In the genomic region with DNA sequence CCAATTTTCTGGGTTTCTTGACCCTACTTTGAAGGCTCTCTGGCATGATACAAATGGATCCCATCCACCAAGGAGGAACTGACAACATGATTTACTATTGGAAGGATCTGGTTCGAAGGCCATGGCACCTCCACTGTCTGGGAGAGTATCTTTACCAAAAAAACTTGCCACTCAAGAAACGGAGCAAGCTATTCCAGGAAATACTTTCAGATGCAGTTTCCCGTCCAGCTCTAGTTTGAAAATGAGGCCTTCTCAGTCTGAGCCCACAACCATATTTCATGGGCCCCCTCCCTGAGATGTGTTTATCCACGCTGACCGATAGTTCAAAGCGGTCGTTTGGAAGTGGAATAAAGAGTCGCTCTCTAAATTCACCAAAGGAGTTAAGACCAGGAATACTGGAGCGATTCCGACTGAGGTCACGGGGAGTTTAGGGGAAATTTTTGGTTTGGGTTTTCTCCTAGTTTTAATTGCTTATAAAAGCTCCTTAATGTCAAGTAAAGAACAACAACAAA, we compare ENCODE assay signal across 2 cellular contexts.
TF ChIP-seq lines count a peak whose summit lies in the region.

No MANE protein-coding gene starts in this region.

TF ChIP-seq in GM23338, 12 proteins besides CTCF, POLR2A, EP300 and RAD21 (continues in another document):
- TF ChIP-seq NANOG (IDR thresholded peaks at IDR 0.05; ENCODE audit: borderline replicate concordance) (no peak), JUNB (IDR thresholded peaks at IDR 0.05; ENCODE audit: unreplicated experiment) (no peak), CREB1 (CRISPR knock-in tag; IDR thresholded peaks at IDR 0.05; ENCODE audit: low read depth) (no peak), ZNF331 (CRISPR knock-in tag; IDR thresholded peaks at IDR 0.05; ENCODE audit: low read depth) (no peak), POLR2AphosphoS5 (IDR thresholded peaks at IDR 0.05; ENCODE audit: low read depth) (no peak), ZNF114 (CRISPR knock-in tag; IDR thresholded peaks at IDR 0.05) (no peak), EZH2 (IDR thresholded peaks at IDR 0.05; ENCODE audit: low read depth, unreplicated experiment) (no peak), STAT1 (IDR thresholded peaks at IDR 0.05; ENCODE audit: unreplicated experiment) (no peak)
- TF ChIP-seq, protein P1, sequence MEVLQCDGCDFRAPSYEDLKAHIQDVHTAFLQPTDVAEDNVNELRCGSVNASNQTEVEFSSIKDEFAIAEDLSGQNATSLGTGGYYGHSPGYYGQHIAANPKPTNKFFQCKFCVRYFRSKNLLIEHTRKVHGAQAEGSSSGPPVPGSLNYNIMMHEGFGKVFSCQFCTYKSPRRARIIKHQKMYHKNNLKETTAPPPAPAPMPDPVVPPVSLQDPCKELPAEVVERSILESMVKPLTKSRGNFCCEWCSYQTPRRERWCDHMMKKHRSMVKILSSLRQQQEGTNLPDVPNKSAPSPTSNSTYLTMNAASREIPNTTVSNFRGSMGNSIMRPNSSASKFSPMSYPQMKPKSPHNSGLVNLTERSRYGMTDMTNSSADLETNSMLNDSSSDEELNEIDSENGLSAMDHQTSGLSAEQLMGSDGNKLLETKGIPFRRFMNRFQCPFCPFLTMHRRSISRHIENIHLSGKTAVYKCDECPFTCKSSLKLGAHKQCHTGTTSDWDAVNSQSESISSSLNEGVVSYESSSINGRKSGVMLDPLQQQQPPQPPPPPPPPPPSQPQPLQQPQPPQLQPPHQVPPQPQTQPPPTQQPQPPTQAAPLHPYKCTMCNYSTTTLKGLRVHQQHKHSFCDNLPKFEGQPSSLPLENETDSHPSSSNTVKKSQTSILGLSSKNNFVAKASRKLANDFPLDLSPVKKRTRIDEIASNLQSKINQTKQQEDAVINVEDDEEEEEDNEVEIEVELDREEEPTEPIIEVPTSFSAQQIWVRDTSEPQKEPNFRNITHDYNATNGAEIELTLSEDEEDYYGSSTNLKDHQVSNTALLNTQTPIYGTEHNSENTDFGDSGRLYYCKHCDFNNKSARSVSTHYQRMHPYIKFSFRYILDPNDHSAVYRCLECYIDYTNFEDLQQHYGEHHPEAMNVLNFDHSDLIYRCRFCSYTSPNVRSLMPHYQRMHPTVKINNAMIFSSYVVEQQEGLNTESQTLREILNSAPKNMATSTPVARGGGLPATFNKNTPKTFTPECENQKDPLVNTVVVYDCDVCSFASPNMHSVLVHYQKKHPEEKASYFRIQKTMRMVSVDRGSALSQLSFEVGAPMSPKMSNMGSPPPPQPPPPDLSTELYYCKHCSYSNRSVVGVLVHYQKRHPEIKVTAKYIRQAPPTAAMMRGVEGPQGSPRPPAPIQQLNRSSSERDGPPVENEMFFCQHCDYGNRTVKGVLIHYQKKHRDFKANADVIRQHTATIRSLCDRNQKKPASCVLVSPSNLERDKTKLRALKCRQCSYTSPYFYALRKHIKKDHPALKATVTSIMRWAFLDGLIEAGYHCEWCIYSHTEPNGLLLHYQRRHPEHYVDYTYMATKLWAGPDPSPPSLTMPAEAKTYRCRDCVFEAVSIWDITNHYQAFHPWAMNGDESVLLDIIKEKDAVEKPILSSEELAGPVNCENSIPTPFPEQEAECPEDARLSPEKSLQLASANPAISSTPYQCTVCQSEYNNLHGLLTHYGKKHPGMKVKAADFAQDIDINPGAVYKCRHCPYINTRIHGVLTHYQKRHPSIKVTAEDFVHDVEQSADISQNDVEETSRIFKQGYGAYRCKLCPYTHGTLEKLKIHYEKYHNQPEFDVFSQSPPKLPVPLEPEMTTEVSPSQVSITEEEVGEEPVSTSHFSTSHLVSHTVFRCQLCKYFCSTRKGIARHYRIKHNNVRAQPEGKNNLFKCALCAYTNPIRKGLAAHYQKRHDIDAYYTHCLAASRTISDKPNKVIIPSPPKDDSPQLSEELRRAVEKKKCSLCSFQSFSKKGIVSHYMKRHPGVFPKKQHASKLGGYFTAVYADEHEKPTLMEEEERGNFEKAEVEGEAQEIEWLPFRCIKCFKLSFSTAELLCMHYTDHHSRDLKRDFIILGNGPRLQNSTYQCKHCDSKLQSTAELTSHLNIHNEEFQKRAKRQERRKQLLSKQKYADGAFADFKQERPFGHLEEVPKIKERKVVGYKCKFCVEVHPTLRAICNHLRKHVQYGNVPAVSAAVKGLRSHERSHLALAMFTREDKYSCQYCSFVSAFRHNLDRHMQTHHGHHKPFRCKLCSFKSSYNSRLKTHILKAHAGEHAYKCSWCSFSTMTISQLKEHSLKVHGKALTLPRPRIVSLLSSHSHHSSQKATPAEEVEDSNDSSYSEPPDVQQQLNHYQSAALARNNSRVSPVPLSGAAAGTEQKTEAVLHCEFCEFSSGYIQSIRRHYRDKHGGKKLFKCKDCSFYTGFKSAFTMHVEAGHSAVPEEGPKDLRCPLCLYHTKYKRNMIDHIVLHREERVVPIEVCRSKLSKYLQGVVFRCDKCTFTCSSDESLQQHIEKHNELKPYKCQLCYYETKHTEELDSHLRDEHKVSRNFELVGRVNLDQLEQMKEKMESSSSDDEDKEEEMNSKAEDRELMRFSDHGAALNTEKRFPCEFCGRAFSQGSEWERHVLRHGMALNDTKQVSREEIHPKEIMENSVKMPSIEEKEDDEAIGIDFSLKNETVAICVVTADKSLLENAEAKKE (CRISPR knock-in tag; IDR thresholded peaks at IDR 0.05) = no peak
- TF ChIP-seq, protein P2, sequence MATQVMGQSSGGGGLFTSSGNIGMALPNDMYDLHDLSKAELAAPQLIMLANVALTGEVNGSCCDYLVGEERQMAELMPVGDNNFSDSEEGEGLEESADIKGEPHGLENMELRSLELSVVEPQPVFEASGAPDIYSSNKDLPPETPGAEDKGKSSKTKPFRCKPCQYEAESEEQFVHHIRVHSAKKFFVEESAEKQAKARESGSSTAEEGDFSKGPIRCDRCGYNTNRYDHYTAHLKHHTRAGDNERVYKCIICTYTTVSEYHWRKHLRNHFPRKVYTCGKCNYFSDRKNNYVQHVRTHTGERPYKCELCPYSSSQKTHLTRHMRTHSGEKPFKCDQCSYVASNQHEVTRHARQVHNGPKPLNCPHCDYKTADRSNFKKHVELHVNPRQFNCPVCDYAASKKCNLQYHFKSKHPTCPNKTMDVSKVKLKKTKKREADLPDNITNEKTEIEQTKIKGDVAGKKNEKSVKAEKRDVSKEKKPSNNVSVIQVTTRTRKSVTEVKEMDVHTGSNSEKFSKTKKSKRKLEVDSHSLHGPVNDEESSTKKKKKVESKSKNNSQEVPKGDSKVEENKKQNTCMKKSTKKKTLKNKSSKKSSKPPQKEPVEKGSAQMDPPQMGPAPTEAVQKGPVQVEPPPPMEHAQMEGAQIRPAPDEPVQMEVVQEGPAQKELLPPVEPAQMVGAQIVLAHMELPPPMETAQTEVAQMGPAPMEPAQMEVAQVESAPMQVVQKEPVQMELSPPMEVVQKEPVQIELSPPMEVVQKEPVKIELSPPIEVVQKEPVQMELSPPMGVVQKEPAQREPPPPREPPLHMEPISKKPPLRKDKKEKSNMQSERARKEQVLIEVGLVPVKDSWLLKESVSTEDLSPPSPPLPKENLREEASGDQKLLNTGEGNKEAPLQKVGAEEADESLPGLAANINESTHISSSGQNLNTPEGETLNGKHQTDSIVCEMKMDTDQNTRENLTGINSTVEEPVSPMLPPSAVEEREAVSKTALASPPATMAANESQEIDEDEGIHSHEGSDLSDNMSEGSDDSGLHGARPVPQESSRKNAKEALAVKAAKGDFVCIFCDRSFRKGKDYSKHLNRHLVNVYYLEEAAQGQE (IDR thresholded peaks at IDR 0.05; ENCODE audit: unreplicated experiment) = no peak

TF ChIP-seq in H1, 55 proteins besides CTCF, POLR2A, EP300 and RAD21:
- TF ChIP-seq RFX5 (IDR thresholded peaks at IDR 0.05; ENCODE audit: borderline replicate concordance, low read depth, low read length) (no peak), CREB1 (IDR thresholded peaks at IDR 0.05) (no peak), TAF1 (IDR thresholded peaks at IDR 0.05; ENCODE audit: low read depth, low read length) (no peak), PHF8 (conservative IDR thresholded peaks at IDR 0.05; ENCODE audit: low read depth, low read length) (no peak), ZNF274 (IDR thresholded peaks at IDR 0.05; ENCODE audit: borderline replicate concordance, extremely low read depth, low read length) (no peak), POLR2AphosphoS5 (IDR thresholded peaks at IDR 0.05; ENCODE audit: low read depth, low read length) (no peak), SIX5 (IDR thresholded peaks at IDR 0.05; ENCODE audit: low read depth, low read length) (no peak), BRCA1 (IDR thresholded peaks at IDR 0.05; ENCODE audit: low read depth, low read length) (no peak), CBX5 (IDR thresholded peaks at IDR 0.05; ENCODE audit: low read depth, low read length) (no peak), JUN (IDR thresholded peaks at IDR 0.05; ENCODE audit: low read depth, low read length) (no peak), JUND (IDR thresholded peaks at IDR 0.05; ENCODE audit: low read length) (no peak), SRF (IDR thresholded peaks at IDR 0.05; ENCODE audit: low read depth, low read length) (no peak), BACH1 (IDR thresholded peaks at IDR 0.05; ENCODE audit: low read length) (no peak), SIN3A (conservative IDR thresholded peaks at IDR 0.05 in 1 of 2, IDR thresholded peaks at IDR 0.05 in 1 of 2; ENCODE audit: low read depth in 1 of 2, low read length in 2 of 2) (no peak), POU5F1 (IDR thresholded peaks at IDR 0.05; ENCODE audit: low read depth, low read length) (no peak), SAP30 (IDR thresholded peaks at IDR 0.05; ENCODE audit: insufficient read depth, insufficient replicate concordance, low read length) (no peak), KDM1A (IDR thresholded peaks at IDR 0.05; ENCODE audit: borderline replicate concordance, low read length) (no peak)
- TF ChIP-seq, protein P3, sequence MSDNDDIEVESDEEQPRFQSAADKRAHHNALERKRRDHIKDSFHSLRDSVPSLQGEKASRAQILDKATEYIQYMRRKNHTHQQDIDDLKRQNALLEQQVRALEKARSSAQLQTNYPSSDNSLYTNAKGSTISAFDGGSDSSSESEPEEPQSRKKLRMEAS (IDR thresholded peaks at IDR 0.05) = no peak
- TF ChIP-seq, protein P4, sequence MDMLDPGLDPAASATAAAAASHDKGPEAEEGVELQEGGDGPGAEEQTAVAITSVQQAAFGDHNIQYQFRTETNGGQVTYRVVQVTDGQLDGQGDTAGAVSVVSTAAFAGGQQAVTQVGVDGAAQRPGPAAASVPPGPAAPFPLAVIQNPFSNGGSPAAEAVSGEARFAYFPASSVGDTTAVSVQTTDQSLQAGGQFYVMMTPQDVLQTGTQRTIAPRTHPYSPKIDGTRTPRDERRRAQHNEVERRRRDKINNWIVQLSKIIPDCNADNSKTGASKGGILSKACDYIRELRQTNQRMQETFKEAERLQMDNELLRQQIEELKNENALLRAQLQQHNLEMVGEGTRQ (IDR thresholded peaks at IDR 0.05; ENCODE audit: low read length) = no peak
- TF ChIP-seq, protein P5, sequence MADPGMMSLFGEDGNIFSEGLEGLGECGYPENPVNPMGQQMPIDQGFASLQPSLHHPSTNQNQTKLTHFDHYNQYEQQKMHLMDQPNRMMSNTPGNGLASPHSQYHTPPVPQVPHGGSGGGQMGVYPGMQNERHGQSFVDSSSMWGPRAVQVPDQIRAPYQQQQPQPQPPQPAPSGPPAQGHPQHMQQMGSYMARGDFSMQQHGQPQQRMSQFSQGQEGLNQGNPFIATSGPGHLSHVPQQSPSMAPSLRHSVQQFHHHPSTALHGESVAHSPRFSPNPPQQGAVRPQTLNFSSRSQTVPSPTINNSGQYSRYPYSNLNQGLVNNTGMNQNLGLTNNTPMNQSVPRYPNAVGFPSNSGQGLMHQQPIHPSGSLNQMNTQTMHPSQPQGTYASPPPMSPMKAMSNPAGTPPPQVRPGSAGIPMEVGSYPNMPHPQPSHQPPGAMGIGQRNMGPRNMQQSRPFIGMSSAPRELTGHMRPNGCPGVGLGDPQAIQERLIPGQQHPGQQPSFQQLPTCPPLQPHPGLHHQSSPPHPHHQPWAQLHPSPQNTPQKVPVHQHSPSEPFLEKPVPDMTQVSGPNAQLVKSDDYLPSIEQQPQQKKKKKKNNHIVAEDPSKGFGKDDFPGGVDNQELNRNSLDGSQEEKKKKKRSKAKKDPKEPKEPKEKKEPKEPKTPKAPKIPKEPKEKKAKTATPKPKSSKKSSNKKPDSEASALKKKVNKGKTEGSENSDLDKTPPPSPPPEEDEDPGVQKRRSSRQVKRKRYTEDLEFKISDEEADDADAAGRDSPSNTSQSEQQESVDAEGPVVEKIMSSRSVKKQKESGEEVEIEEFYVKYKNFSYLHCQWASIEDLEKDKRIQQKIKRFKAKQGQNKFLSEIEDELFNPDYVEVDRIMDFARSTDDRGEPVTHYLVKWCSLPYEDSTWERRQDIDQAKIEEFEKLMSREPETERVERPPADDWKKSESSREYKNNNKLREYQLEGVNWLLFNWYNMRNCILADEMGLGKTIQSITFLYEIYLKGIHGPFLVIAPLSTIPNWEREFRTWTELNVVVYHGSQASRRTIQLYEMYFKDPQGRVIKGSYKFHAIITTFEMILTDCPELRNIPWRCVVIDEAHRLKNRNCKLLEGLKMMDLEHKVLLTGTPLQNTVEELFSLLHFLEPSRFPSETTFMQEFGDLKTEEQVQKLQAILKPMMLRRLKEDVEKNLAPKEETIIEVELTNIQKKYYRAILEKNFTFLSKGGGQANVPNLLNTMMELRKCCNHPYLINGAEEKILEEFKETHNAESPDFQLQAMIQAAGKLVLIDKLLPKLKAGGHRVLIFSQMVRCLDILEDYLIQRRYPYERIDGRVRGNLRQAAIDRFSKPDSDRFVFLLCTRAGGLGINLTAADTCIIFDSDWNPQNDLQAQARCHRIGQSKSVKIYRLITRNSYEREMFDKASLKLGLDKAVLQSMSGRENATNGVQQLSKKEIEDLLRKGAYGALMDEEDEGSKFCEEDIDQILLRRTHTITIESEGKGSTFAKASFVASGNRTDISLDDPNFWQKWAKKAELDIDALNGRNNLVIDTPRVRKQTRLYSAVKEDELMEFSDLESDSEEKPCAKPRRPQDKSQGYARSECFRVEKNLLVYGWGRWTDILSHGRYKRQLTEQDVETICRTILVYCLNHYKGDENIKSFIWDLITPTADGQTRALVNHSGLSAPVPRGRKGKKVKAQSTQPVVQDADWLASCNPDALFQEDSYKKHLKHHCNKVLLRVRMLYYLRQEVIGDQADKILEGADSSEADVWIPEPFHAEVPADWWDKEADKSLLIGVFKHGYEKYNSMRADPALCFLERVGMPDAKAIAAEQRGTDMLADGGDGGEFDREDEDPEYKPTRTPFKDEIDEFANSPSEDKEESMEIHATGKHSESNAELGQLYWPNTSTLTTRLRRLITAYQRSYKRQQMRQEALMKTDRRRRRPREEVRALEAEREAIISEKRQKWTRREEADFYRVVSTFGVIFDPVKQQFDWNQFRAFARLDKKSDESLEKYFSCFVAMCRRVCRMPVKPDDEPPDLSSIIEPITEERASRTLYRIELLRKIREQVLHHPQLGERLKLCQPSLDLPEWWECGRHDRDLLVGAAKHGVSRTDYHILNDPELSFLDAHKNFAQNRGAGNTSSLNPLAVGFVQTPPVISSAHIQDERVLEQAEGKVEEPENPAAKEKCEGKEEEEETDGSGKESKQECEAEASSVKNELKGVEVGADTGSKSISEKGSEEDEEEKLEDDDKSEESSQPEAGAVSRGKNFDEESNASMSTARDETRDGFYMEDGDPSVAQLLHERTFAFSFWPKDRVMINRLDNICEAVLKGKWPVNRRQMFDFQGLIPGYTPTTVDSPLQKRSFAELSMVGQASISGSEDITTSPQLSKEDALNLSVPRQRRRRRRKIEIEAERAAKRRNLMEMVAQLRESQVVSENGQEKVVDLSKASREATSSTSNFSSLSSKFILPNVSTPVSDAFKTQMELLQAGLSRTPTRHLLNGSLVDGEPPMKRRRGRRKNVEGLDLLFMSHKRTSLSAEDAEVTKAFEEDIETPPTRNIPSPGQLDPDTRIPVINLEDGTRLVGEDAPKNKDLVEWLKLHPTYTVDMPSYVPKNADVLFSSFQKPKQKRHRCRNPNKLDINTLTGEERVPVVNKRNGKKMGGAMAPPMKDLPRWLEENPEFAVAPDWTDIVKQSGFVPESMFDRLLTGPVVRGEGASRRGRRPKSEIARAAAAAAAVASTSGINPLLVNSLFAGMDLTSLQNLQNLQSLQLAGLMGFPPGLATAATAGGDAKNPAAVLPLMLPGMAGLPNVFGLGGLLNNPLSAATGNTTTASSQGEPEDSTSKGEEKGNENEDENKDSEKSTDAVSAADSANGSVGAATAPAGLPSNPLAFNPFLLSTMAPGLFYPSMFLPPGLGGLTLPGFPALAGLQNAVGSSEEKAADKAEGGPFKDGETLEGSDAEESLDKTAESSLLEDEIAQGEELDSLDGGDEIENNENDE (IDR thresholded peaks at IDR 0.05; ENCODE audit: insufficient replicate concordance, low read length) = no peak
